20 cellular contexts compared by ENCODE assay signal in genomic region chr2:128403814-128404708, GRCh38.
"Had no signal": no experiment of that assay in that cellular context is flagged by ENCODE, and none has a peak within 500 bp of the region (broad histone marks: within the 10 kb centered on the region; RNA-seq: fewer than 3 reads in every experiment).

No MANE protein-coding gene starts in this region.

- H3K27ac ChIP-seq: esophagus muscularis mucosa, gastroesophageal sphincter, heart left ventricle had no signal

- H3K9me3 Mint-ChIP-seq: activated B cell treated with CpG ODN at 0.5 μM for 24 hours; activated CD4-positive, alpha-beta memory T cell treated with anti-CD3 and anti-CD28 coated beads for 36 hours; activated naive CD4-positive, alpha-beta T cell treated with anti-CD3 and anti-CD28 coated beads, Interleukin-2, amount 10 ng/mL, durations not matched to agents 7 days and 5 days; activated naive CD8-positive, alpha-beta T cell treated with anti-CD3 and anti-CD28 coated beads, Interleukin-2, amount 50 U/mL, for 24 hours; activated T-helper 2 cell treated with anti-CD3 and anti-CD28 coated beads, Interferon-gamma antibody, Interleukin-2, Interleukin-4, amounts not matched to agents 10 μg/mL and 5 μg/mL and 100 μg/mL, durations not matched to agents 14 hours and 24 hours and 36 hours; memory B cell; naive thymus-derived CD8-positive, alpha-beta T cell; T-cell had no signal

- ATAC-seq: activated naive CD8-positive, alpha-beta T cell treated with anti-CD3 and anti-CD28 coated beads, Interleukin-2, amount 50 U/mL, for 24 hours; gastroesophageal sphincter; heart left ventricle; naive thymus-derived CD8-positive, alpha-beta T cell; T-cell had no signal

- DNase-seq: activated B cell treated with CpG ODN at 0.5 μM for 24 hours; activated CD4-positive, alpha-beta memory T cell treated with anti-CD3 and anti-CD28 coated beads for 36 hours; activated CD4-positive, alpha-beta T cell treated with anti-CD3 and anti-CD28 coated beads for 4 hours; activated naive CD4-positive, alpha-beta T cell treated with anti-CD3 and anti-CD28 coated beads, Interleukin-2, amount 10 ng/mL, durations not matched to agents 7 days and 5 days; activated naive CD8-positive, alpha-beta T cell treated with anti-CD3 and anti-CD28 coated beads, Interleukin-2, amount 50 U/mL, for 24 hours; effector CD8-positive, alpha-beta T cell; stimulated activated CD4-positive, alpha-beta T cell treated with anti-CD3 and anti-CD28 coated beads, Interleukin-12 subunit alpha, Interleukin-12 subunit beta, amount 100 ng/mL, for 4 hours; stimulated activated CD4-positive, alpha-beta T cell treated with anti-CD3 and anti-CD28 coated beads, Interleukin-1b, Interleukin-23, amount 100 ng/mL, for 48 hours; stimulated activated CD8-positive, alpha-beta memory T cell treated with anti-CD3 and anti-CD28 coated beads, Interleukin-4, amount 100 ng/mL, for 48 hours; stimulated activated naive CD4-positive, alpha-beta T cell; T-cell; trophoblast cell had no signal

- H3K4me1 Mint-ChIP-seq: activated B cell treated with CpG ODN at 0.5 μM for 24 hours; activated naive CD4-positive, alpha-beta T cell treated with anti-CD3 and anti-CD28 coated beads, Interleukin-2, amount 10 ng/mL, durations not matched to agents 7 days and 5 days; activated naive CD8-positive, alpha-beta T cell treated with anti-CD3 and anti-CD28 coated beads, Interleukin-2, amount 50 U/mL, for 24 hours; memory B cell had no signal

- H3K36me3 Mint-ChIP-seq: activated CD4-positive, alpha-beta memory T cell treated with anti-CD3 and anti-CD28 coated beads for 36 hours; activated naive CD4-positive, alpha-beta T cell treated with anti-CD3 and anti-CD28 coated beads, Interleukin-2, amount 10 ng/mL, durations not matched to agents 7 days and 5 days; memory B cell; naive thymus-derived CD8-positive, alpha-beta T cell; T-cell had no signal

- H3K27me3 Mint-ChIP-seq: activated B cell treated with CpG ODN at 0.5 μM for 24 hours had no signal

- H3K4me3 ChIP-seq: esophagus muscularis mucosa, gastroesophageal sphincter, heart left ventricle, pancreas had no signal

- H3K27ac Mint-ChIP-seq: activated B cell treated with CpG ODN at 0.5 μM for 24 hours; activated CD4-positive, alpha-beta memory T cell treated with anti-CD3 and anti-CD28 coated beads for 36 hours; activated naive CD4-positive, alpha-beta T cell treated with anti-CD3 and anti-CD28 coated beads, Interleukin-2, amount 10 ng/mL, durations not matched to agents 7 days and 5 days; activated naive CD8-positive, alpha-beta T cell treated with anti-CD3 and anti-CD28 coated beads, Interleukin-2, amount 50 U/mL, for 24 hours; activated T-helper 2 cell treated with anti-CD3 and anti-CD28 coated beads, Interferon-gamma antibody, Interleukin-2, Interleukin-4, amounts not matched to agents 10 μg/mL and 5 μg/mL and 100 μg/mL, durations not matched to agents 14 hours and 24 hours and 36 hours; memory B cell; T-cell had no signal

- H3K4me3 Mint-ChIP-seq: activated B cell treated with CpG ODN at 0.5 μM for 24 hours; activated CD4-positive, alpha-beta memory T cell treated with anti-CD3 and anti-CD28 coated beads for 36 hours; activated naive CD4-positive, alpha-beta T cell treated with anti-CD3 and anti-CD28 coated beads, Interleukin-2, amount 10 ng/mL, durations not matched to agents 7 days and 5 days; activated naive CD8-positive, alpha-beta T cell treated with anti-CD3 and anti-CD28 coated beads, Interleukin-2, amount 50 U/mL, for 24 hours; memory B cell; naive thymus-derived CD8-positive, alpha-beta T cell; T-cell had no signal

- H3K27me3 ChIP-seq: gastroesophageal sphincter, heart left ventricle, pancreas had no signal

- H3K4me1 ChIP-seq: gastroesophageal sphincter had no signal

- H3K9me3 ChIP-seq: esophagus muscularis mucosa, gastroesophageal sphincter, pancreas had no signal

- H3K36me3 ChIP-seq: esophagus muscularis mucosa, gastroesophageal sphincter, heart left ventricle, pancreas had no signal

- FAIRE-seq: endothelial cell of umbilical vein, pancreas had no signal
